Comparison of ENCODE assay signal across 8 cellular contexts in genomic region chr1:111619635-111620411, GRCh38. TPM values are rescaled to one million over a fixed set of nuclear protein-coding genes. Genes with fewer than 3 reads are reported as not detected.
DNase-seq lines count a peak whose midpoint lies in the region; ATAC-seq and TF ChIP-seq lines count a peak whose summit lies in the region.

Gene RAP1A (plus strand): TSS chr1:111619789. CDS start chr1:111691361, 71,572 bp downstream.

- peak within 1 kb of the TSS; percentile 79 to 96 for H3K4me3 Mint-ChIP-seq in CD14-positive monocyte

- no peak for TF ChIP-seq CTCF in CD14-positive monocyte (IDR thresholded peaks at IDR 0.05)

- intact Hi-C loops in CD14-positive monocyte (cut with micrococcal nuclease): loop anchor here (5.0 to 10.0 kb wide), 2 partner anchors 115 to 418 kb away; partner anchors contain the start of genes DENND2D (in 1 of the 2) and INKA2 (in 1 of the 2)

- peak; percentile 64 for ATAC-seq in GM19455 (IDR thresholded peaks at IDR 0.05; ENCODE audit: unreplicated experiment)

- H3K4me1 Mint-ChIP-seq in CD14-positive monocyte: peaks cover 72% of the 10 kb centered on the region

- no peaks in the 10 kb centered on the region for H3K9me3 Mint-ChIP-seq in CD14-positive monocyte

- peaks cover 10 to 21% of the 10 kb centered on the region in 2 donors for H3K36me3 Mint-ChIP-seq in CD14-positive monocyte

- peak; percentile 86 for DNase-seq in CD14-positive monocyte (ENCODE audit: low spot score)
- peak; percentile 78 for DNase-seq in HT1080 (ENCODE audit: low read depth)
- DNase-seq in NK-92 treated with Interleukin-12 subunit alpha and Interleukin-12 subunit beta, amount 100 ng/mL, for 24 hours (lab: John Stamatoyannopoulos, UW): peak; percentile 91
- DNase-seq in activated CD8-positive, alpha-beta memory T cell treated with anti-CD3 and anti-CD28 coated beads for 4 hours (ENCODE audit: low read depth in 2 of 2): peak; percentile 85 to 90
- peak; percentile 93 for DNase-seq in effector CD8-positive, alpha-beta T cell (lab: John Stamatoyannopoulos, UW)
- peak; percentile 94 to 95 for DNase-seq in lung microvascular endothelial cell (ENCODE audit: low read depth in 2 of 2)
- DNase-seq in stimulated activated CD4-positive, alpha-beta T cell treated with anti-CD3 and anti-CD28 coated beads, TNF-alpha, amount 100 ng/mL, for 24 hours (ENCODE audit: low read depth in 3 of 3): peak; percentile 92 to 98 (median 93)

- H3K27me3 Mint-ChIP-seq in CD14-positive monocyte (ENCODE audit: low read depth in 3 of 3): no peaks in the 10 kb centered on the region

- H3K27ac Mint-ChIP-seq in CD14-positive monocyte: peak within 1 kb of the TSS; percentile 93 to 98 (median 97)

RNA-seq across cellular contexts. Expression of gene RAP1A, which starts in this region (rescaled TPM):
- polyA plus RNA-seq in CD14-positive monocyte: 10 to 100 TPM; 41.2 to 75.3 TPM
- 23.3 and 43.0 TPM in 2 replicates for total RNA-seq in HT1080 (2014; rRNA removed; shearing (Covaris generic))
- polyA plus RNA-seq in HT1080 (2015; cell fraction: cytosol; rRNA removed): 71.0 and 87.8 TPM in 2 replicates
- polyA plus RNA-seq in HT1080 (2015; cell fraction: nucleus; rRNA removed): 22.1 and 25.3 TPM in 2 replicates
- 9.6 and 13.5 TPM in 2 replicates for total RNA-seq in lung microvascular endothelial cell

Comparison
In these comparisons a context has a peak if more than half of its experiments do, and no peak if none do; other contexts are left out.
1. Peak in every context shown above with its lines: DNase-seq and ATAC-seq.